1 cellular context compared by ENCODE assay signal in the genomic region with DNA sequence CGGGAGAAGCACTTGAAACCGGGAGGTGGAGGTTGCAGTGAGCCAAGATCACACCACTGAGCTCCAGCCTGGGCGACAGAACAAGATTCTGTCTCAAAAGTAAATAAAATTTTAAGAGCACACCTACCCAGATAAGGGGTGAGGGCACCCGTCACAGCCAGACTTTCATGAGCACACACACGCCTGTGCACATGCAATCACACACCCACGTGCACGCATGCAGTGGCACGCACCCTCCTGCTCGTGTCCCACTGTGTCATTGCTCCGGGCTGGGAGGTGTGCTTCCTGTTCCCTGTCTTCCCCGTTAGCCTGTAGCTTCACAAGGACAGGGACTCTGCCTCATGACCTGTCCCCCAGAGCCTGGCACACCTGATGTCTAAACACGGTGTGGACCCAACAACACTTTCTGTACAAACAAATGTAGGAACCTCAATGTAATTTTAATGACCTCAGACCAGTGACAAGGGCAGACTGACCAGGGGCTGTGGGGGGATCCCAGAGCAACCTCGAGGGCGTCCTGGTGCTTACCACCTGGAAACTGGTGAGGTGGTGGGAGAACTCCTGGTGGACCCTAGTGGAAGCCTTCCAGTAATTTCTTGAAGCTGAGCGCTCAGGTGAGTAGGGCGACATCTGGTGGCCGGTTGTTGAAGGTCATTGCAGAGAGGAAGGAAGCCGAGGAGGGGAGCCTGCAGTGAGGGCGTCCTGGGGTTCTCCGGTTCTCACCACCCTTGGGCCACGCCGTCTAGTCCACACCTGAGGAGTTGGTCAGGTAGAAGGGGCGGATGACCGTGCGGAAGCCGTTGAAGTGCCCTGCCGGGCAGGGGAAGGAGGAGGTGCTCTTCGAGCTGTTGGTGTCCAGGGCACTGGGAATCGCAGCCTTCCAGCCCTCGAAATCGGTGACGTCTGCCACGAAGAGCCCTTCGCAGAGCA.
TF ChIP-seq lines count a peak whose summit lies in the region.

No MANE protein-coding gene starts in this region.

TF ChIP-seq in HepG2, 621 proteins besides CTCF, POLR2A, EP300 and RAD21 (continued from another document and continues in another):
- TF ChIP-seq, protein P1, sequence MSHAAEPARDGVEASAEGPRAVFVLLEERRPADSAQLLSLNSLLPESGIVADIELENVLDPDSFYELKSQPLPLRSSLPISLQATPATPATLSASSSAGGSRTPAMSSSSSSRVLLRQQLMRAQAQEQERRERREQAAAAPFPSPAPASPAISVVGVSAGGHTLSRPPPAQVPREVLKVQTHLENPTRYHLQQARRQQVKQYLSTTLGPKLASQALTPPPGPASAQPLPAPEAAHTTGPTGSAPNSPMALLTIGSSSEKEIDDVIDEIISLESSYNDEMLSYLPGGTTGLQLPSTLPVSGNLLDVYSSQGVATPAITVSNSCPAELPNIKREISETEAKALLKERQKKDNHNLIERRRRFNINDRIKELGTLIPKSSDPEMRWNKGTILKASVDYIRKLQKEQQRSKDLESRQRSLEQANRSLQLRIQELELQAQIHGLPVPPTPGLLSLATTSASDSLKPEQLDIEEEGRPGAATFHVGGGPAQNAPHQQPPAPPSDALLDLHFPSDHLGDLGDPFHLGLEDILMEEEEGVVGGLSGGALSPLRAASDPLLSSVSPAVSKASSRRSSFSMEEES (CRISPR knock-in tag; IDR thresholded peaks at IDR 0.05) = peak; percentile 53; the same call in 1 of the 2 replicates
- peak; percentile 11; the same call in 1 of the 2 replicates for TF ChIP-seq RXRB (CRISPR knock-in tag; IDR thresholded peaks at IDR 0.05; ENCODE audit: borderline replicate concordance)
- TF ChIP-seq ZNF292 (CRISPR knock-in tag; IDR thresholded peaks at IDR 0.05; ENCODE audit: borderline replicate concordance, low read depth) = no peak
- TF ChIP-seq KDM2A (CRISPR knock-in tag; IDR thresholded peaks at IDR 0.05; ENCODE audit: borderline replicate concordance, low read depth) = no peak
- no peak for TF ChIP-seq ATM (IDR thresholded peaks at IDR 0.05; ENCODE audit: borderline replicate concordance)
- TF ChIP-seq, protein P2, sequence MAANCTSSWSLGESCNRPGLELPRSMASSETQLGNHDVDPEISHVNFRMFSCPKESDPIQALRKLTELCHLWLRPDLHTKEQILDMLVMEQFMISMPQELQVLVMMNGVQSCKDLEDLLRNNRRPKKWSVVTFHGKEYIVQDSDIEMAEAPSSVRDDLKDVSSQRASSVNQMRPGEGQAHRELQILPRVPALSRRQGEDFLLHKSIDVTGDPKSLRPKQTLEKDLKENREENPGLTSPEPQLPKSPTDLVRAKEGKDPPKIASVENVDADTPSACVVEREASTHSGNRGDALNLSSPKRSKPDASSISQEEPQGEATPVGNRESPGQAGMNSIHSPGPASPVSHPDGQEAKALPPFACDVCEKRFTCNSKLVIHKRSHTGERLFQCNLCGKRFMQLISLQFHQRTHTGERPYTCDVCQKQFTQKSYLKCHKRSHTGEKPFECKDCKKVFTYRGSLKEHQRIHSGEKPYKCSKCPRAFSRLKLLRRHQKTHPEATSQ (CRISPR knock-in tag; IDR thresholded peaks at IDR 0.05; ENCODE audit: borderline replicate concordance) = no peak
- no peak for TF ChIP-seq CREM (IDR thresholded peaks at IDR 0.05)
- no peak for TF ChIP-seq CREM (CRISPR knock-in tag; IDR thresholded peaks at IDR 0.05)
- no peak for TF ChIP-seq ZNF34 (CRISPR knock-in tag; IDR thresholded peaks at IDR 0.05; ENCODE audit: borderline replicate concordance)
- TF ChIP-seq, protein P3, sequence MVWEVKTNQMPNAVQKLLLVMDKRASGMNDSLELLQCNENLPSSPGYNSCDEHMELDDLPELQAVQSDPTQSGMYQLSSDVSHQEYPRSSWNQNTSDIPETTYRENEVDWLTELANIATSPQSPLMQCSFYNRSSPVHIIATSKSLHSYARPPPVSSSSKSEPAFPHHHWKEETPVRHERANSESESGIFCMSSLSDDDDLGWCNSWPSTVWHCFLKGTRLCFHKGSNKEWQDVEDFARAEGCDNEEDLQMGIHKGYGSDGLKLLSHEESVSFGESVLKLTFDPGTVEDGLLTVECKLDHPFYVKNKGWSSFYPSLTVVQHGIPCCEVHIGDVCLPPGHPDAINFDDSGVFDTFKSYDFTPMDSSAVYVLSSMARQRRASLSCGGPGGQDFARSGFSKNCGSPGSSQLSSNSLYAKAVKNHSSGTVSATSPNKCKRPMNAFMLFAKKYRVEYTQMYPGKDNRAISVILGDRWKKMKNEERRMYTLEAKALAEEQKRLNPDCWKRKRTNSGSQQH (CRISPR knock-in tag; IDR thresholded peaks at IDR 0.05; ENCODE audit: low read depth) = 0 out of 2 replicates have a peak, but pooled peaks have one; percentile 29
- TF ChIP-seq ZNF782 (CRISPR knock-in tag; IDR thresholded peaks at IDR 0.05; ENCODE audit: borderline replicate concordance) = no peak
- peak; percentile 66 for TF ChIP-seq SAP130 (CRISPR knock-in tag; IDR thresholded peaks at IDR 0.05; ENCODE audit: low read depth)
- 0 out of 2 replicates have a peak, but pooled peaks have one; percentile 35 for TF ChIP-seq CHD4 (IDR thresholded peaks at IDR 0.05; ENCODE audit: borderline replicate concordance, low read length)
- TF ChIP-seq, protein P4, sequence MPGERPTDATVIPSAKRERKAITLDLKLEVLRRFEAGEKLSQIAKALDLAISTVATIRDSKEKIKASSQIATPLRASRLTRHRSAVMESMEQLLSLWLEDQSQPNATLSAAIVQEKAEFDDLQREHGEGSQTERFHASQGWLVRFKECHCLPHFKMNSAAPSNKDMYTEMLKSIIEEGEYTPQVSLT (CRISPR knock-in tag; IDR thresholded peaks at IDR 0.05; ENCODE audit: borderline replicate concordance, low read depth) = no peak
- TF ChIP-seq JUN (CRISPR knock-in tag; IDR thresholded peaks at IDR 0.05) = no peak
- peak; percentile 35 for TF ChIP-seq PHF5A (CRISPR knock-in tag; IDR thresholded peaks at IDR 0.05; ENCODE audit: low read depth, unreplicated experiment)
- no peak for TF ChIP-seq JUND (CRISPR knock-in tag; IDR thresholded peaks at IDR 0.05)
- TF ChIP-seq FIP1L1 (IDR thresholded peaks at IDR 0.05; ENCODE audit: borderline replicate concordance, insufficient read depth, low read depth, low read length) = no peak
- TF ChIP-seq ZNF530 (CRISPR knock-in tag; IDR thresholded peaks at IDR 0.05; ENCODE audit: low read depth) = no peak
- no peak for TF ChIP-seq ZC3H4 (CRISPR knock-in tag; IDR thresholded peaks at IDR 0.05; ENCODE audit: borderline replicate concordance)
- TF ChIP-seq FOSL2 (CRISPR knock-in tag; IDR thresholded peaks at IDR 0.05) = no peak; the same call in 1 of the 2 replicates
- 0 out of 2 replicates have a peak, but pooled peaks have one; percentile 41 for TF ChIP-seq ZBTB7B (CRISPR knock-in tag; IDR thresholded peaks at IDR 0.05)
- TF ChIP-seq AGO2 (optimal IDR thresholded peaks at IDR 0.05; ENCODE audit: low read depth, low read length) = peak; percentile 61
- no peak for TF ChIP-seq ZNF101 (CRISPR knock-in tag; IDR thresholded peaks at IDR 0.05; ENCODE audit: borderline replicate concordance, low read depth)
- no peak for TF ChIP-seq ZNF790 (CRISPR knock-in tag; IDR thresholded peaks at IDR 0.05; ENCODE audit: borderline replicate concordance)
- peak; percentile 41; the same call in 1 of the 3 replicates for TF ChIP-seq MXI1 (IDR thresholded peaks at IDR 0.05; ENCODE audit: borderline replicate concordance, low read depth, low read length)
- TF ChIP-seq PCBP2 (optimal IDR thresholded peaks at IDR 0.05; ENCODE audit: low read depth, low read length, poor library complexity, severe bottlenecking) = no peak
- TF ChIP-seq STAG1 (CRISPR knock-in tag; IDR thresholded peaks at IDR 0.05) = peak; percentile 91
- TF ChIP-seq TARDBP (CRISPR knock-in tag; IDR thresholded peaks at IDR 0.05) = no peak
- TF ChIP-seq ZNF788 (CRISPR knock-in tag; IDR thresholded peaks at IDR 0.05; ENCODE audit: borderline replicate concordance) = no peak
- TF ChIP-seq BHLHE40 (IDR thresholded peaks at IDR 0.05; ENCODE audit: low read length) = no peak
- no peak for TF ChIP-seq ZNF570 (CRISPR knock-in tag; IDR thresholded peaks at IDR 0.05; ENCODE audit: borderline replicate concordance)
- no peak for TF ChIP-seq TBX2 (CRISPR knock-in tag; IDR thresholded peaks at IDR 0.05; ENCODE audit: borderline replicate concordance)
- no peak for TF ChIP-seq ZNF432 (CRISPR knock-in tag; IDR thresholded peaks at IDR 0.05; ENCODE audit: borderline replicate concordance)
- TF ChIP-seq U2AF2 (IDR thresholded peaks at IDR 0.05; ENCODE audit: low read depth, low read length) = no peak
- TF ChIP-seq ZSCAN31 (CRISPR knock-in tag; IDR thresholded peaks at IDR 0.05; ENCODE audit: low read depth) = no peak
- TF ChIP-seq ZNF350 (CRISPR knock-in tag; IDR thresholded peaks at IDR 0.05; ENCODE audit: borderline replicate concordance, low read depth) = peak; percentile 31; the same call in 1 of the 2 replicates
- TF ChIP-seq, protein P5, sequence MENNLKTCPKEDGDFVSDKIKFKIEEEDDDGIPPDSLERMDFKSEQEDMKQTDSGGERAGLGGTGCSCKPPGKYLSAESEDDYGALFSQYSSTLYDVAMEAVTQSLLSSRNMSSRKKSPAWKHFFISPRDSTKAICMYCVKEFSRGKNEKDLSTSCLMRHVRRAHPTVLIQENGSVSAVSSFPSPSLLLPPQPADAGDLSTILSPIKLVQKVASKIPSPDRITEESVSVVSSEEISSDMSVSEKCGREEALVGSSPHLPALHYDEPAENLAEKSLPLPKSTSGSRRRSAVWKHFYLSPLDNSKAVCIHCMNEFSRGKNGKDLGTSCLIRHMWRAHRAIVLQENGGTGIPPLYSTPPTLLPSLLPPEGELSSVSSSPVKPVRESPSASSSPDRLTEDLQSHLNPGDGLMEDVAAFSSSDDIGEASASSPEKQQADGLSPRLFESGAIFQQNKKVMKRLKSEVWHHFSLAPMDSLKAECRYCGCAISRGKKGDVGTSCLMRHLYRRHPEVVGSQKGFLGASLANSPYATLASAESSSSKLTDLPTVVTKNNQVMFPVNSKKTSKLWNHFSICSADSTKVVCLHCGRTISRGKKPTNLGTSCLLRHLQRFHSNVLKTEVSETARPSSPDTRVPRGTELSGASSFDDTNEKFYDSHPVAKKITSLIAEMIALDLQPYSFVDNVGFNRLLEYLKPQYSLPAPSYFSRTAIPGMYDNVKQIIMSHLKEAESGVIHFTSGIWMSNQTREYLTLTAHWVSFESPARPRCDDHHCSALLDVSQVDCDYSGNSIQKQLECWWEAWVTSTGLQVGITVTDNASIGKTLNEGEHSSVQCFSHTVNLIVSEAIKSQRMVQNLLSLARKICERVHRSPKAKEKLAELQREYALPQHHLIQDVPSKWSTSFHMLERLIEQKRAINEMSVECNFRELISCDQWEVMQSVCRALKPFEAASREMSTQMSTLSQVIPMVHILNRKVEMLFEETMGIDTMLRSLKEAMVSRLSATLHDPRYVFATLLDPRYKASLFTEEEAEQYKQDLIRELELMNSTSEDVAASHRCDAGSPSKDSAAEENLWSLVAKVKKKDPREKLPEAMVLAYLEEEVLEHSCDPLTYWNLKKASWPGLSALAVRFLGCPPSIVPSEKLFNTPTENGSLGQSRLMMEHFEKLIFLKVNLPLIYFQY (CRISPR knock-in tag; IDR thresholded peaks at IDR 0.05; ENCODE audit: borderline replicate concordance) = 0 out of 2 replicates have a peak, but pooled peaks have one; percentile 41
- no peak for TF ChIP-seq CBFB (CRISPR knock-in tag; IDR thresholded peaks at IDR 0.05)
- TF ChIP-seq BCL6 (CRISPR knock-in tag; IDR thresholded peaks at IDR 0.05) = peak; percentile 52
- TF ChIP-seq, protein P6, sequence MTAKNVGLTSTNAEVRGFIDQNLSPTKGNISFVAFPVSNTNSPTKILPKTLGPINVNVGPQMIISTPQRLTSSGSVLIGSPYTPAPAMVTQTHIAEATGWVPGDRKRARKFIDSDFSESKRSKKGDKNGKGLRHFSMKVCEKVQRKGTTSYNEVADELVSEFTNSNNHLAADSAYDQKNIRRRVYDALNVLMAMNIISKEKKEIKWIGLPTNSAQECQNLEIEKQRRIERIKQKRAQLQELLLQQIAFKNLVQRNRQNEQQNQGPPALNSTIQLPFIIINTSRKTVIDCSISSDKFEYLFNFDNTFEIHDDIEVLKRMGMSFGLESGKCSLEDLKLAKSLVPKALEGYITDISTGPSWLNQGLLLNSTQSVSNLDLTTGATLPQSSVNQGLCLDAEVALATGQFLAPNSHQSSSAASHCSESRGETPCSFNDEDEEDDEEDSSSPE (CRISPR knock-in tag; IDR thresholded peaks at IDR 0.05) = 0 out of 2 replicates have a peak, but pooled peaks have one; percentile 19
- TF ChIP-seq SALL1 (CRISPR knock-in tag; IDR thresholded peaks at IDR 0.05) = peak; percentile 63
- no peak for TF ChIP-seq ZNF674 (CRISPR knock-in tag; IDR thresholded peaks at IDR 0.05; ENCODE audit: low read depth)
- TF ChIP-seq ZFP90 (CRISPR knock-in tag; IDR thresholded peaks at IDR 0.05; ENCODE audit: borderline replicate concordance) = no peak
- TF ChIP-seq ZSCAN22 (CRISPR knock-in tag; IDR thresholded peaks at IDR 0.05) = no peak
- TF ChIP-seq ZNF776 (CRISPR knock-in tag; IDR thresholded peaks at IDR 0.05) = peak; percentile 67; the same call in 1 of the 2 replicates
- peak; percentile 68 for TF ChIP-seq GATAD2A (CRISPR knock-in tag; IDR thresholded peaks at IDR 0.05)
- TF ChIP-seq ZC3H13 (CRISPR knock-in tag; IDR thresholded peaks at IDR 0.05) = peak; percentile 92
- no peak for TF ChIP-seq ZIK1 (CRISPR knock-in tag; IDR thresholded peaks at IDR 0.05; ENCODE audit: borderline replicate concordance, low read depth)
- TF ChIP-seq, protein P7, sequence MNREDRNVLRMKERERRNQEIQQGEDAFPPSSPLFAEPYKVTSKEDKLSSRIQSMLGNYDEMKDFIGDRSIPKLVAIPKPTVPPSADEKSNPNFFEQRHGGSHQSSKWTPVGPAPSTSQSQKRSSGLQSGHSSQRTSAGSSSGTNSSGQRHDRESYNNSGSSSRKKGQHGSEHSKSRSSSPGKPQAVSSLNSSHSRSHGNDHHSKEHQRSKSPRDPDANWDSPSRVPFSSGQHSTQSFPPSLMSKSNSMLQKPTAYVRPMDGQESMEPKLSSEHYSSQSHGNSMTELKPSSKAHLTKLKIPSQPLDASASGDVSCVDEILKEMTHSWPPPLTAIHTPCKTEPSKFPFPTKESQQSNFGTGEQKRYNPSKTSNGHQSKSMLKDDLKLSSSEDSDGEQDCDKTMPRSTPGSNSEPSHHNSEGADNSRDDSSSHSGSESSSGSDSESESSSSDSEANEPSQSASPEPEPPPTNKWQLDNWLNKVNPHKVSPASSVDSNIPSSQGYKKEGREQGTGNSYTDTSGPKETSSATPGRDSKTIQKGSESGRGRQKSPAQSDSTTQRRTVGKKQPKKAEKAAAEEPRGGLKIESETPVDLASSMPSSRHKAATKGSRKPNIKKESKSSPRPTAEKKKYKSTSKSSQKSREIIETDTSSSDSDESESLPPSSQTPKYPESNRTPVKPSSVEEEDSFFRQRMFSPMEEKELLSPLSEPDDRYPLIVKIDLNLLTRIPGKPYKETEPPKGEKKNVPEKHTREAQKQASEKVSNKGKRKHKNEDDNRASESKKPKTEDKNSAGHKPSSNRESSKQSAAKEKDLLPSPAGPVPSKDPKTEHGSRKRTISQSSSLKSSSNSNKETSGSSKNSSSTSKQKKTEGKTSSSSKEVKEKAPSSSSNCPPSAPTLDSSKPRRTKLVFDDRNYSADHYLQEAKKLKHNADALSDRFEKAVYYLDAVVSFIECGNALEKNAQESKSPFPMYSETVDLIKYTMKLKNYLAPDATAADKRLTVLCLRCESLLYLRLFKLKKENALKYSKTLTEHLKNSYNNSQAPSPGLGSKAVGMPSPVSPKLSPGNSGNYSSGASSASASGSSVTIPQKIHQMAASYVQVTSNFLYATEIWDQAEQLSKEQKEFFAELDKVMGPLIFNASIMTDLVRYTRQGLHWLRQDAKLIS (CRISPR knock-in tag; IDR thresholded peaks at IDR 0.05) = no peak
- TF ChIP-seq NR3C1 (CRISPR knock-in tag; IDR thresholded peaks at IDR 0.05) = no peak
